ENCODE assay signal across 25 cellular contexts in genomic region chr3:19432679-19433078, GRCh38.
DNase-seq lines count a peak whose midpoint lies in the region; ATAC-seq and TF ChIP-seq lines count a peak whose summit lies in the region.
"Had no signal": no experiment of that assay in that cellular context is flagged by ENCODE, and none has a peak within 500 bp of the region (broad histone marks: within the 10 kb centered on the region; RNA-seq: fewer than 3 reads in every experiment).

No MANE protein-coding gene starts in this region.

- no peak for TF ChIP-seq CTCF in WTC11 (IDR thresholded peaks at IDR 0.05)
- TF ChIP-seq CTCF in thyroid gland (IDR thresholded peaks at IDR 0.05): no peak
- TF ChIP-seq CTCF in progenitor cell of endocrine pancreas (IDR thresholded peaks at IDR 0.05; ENCODE audit: unreplicated experiment): no peak

- intact Hi-C loops in Right ventricle myocardium superior (cut with DNase I): no loop called here
- intact Hi-C loops in cardiac septum (cut with DNase I): no loop called here
- intact Hi-C loops in thyroid gland (cut with DNase I): no loop called here

- WGBS in thyroid gland, 2 donors: 33 to 55% methylated on average over 1 of the region's 1 CpG

- peaks cover 17% of the 10 kb centered on the region for H3K4me1 Mint-ChIP-seq in WTC11
- no peaks in the 10 kb centered on the region for H3K4me1 Mint-ChIP-seq in progenitor cell of endocrine pancreas (ENCODE audit: low read depth)

- H3K36me3 ChIP-seq in thyroid gland: no peaks in the 10 kb centered on the region

- ATAC-seq in Right ventricle myocardium superior (ENCODE audit: poor library complexity): peak; percentile 41
- ATAC-seq in WTC11: no peak
- ATAC-seq in GM19324 (IDR thresholded peaks at IDR 0.05; ENCODE audit: low FRiP score, unreplicated experiment): no peak
- ATAC-seq: CD8-positive, alpha-beta T cell; HepG2; K562 had no signal

- H3K9me3 Mint-ChIP-seq in WTC11 (no peaks in the 10 kb centered on the region), progenitor cell of endocrine pancreas (ENCODE audit: low read depth) (peaks cover 8% of the 10 kb centered on the region)
- H3K9me3 Mint-ChIP-seq: CD8-positive, alpha-beta T cell had no signal

- H3K27ac Mint-ChIP-seq in WTC11: peak overlapping the region; percentile 15; the same call in 1 of the 2 replicates
- H3K27ac Mint-ChIP-seq in progenitor cell of endocrine pancreas: no peak overlapping the region
- H3K27ac Mint-ChIP-seq: CD8-positive, alpha-beta T cell had no signal

- H3K4me3 ChIP-seq in thyroid gland (replicated peaks in 1 of 3): no peak overlapping the region
- H3K4me3 ChIP-seq: GM23248, K562 had no signal

- DNase-seq in Right ventricle myocardium superior (no peak), cardiac septum (ENCODE audit: low spot score) (no peak), WTC11 (ENCODE audit: low spot score) (no peak), inferior parietal cortex (ENCODE audit: extremely low spot score) (peak; percentile 45), thyroid gland (peak; percentile 6 to 20), dedifferentiated amniotic fluid mesenchymal stem cell (ENCODE audit: extremely low spot score) (no peak), progenitor cell of endocrine pancreas (ENCODE audit: low spot score, unreplicated experiment) (no peak)
- DNase-seq: 8988T; Calu3; CD8-positive, alpha-beta T cell; EL; GM23248; HCEC 1CT; MM.1S; NCI-H1092; NCI-H1436; NCI-H187 treated with DMSO at 0.1 percent for 48 hours; NCI-H2107; NCI-H446 treated with DMSO at 0.1 percent for 48 hours; NCI-H526 treated with DMSO at 0.1 percent for 48 hours; OCI-M1 had no signal

- H3K27me3 Mint-ChIP-seq in WTC11 (ENCODE audit: low read depth): no peaks in the 10 kb centered on the region
- H3K27me3 Mint-ChIP-seq in progenitor cell of endocrine pancreas: no peaks in the 10 kb centered on the region

- peaks cover 6 to 7% of the 10 kb centered on the region in 2 donors for H3K4me1 ChIP-seq in thyroid gland

- H3K4me3 Mint-ChIP-seq in WTC11 (no peak overlapping the region), progenitor cell of endocrine pancreas (ENCODE audit: low read depth) (no peak overlapping the region)
- H3K4me3 Mint-ChIP-seq: CD8-positive, alpha-beta T cell had no signal

- CTCF ChIA-PET in WTC11 (lab: Charles Lee): no interaction called here

- POLR2A ChIA-PET in WTC11 (lab: Charles Lee): no interaction called here

- TF ChIP-seq POLR2A in thyroid gland (IDR thresholded peaks at IDR 0.05): no peak

- H3K27ac ChIP-seq in thyroid gland: peak overlapping the region in 2 of 3 donors; percentile 28 to 48
- H3K27ac ChIP-seq: GM23248, HL-60 had no signal

- H3K9me3 ChIP-seq in thyroid gland: no peaks in the 10 kb centered on the region

- H3K36me3 Mint-ChIP-seq in WTC11: no peaks in the 10 kb centered on the region
- H3K36me3 Mint-ChIP-seq in progenitor cell of endocrine pancreas (ENCODE audit: insufficient read depth): peaks cover 7% of the 10 kb centered on the region
- H3K36me3 Mint-ChIP-seq: CD8-positive, alpha-beta T cell had no signal

- H3K27me3 ChIP-seq in thyroid gland: no peaks in the 10 kb centered on the region

TF ChIP-seq in WTC11, 78 proteins besides CTCF, POLR2A, EP300 and RAD21 (continues in another document):
- TF ChIP-seq, protein P1, sequence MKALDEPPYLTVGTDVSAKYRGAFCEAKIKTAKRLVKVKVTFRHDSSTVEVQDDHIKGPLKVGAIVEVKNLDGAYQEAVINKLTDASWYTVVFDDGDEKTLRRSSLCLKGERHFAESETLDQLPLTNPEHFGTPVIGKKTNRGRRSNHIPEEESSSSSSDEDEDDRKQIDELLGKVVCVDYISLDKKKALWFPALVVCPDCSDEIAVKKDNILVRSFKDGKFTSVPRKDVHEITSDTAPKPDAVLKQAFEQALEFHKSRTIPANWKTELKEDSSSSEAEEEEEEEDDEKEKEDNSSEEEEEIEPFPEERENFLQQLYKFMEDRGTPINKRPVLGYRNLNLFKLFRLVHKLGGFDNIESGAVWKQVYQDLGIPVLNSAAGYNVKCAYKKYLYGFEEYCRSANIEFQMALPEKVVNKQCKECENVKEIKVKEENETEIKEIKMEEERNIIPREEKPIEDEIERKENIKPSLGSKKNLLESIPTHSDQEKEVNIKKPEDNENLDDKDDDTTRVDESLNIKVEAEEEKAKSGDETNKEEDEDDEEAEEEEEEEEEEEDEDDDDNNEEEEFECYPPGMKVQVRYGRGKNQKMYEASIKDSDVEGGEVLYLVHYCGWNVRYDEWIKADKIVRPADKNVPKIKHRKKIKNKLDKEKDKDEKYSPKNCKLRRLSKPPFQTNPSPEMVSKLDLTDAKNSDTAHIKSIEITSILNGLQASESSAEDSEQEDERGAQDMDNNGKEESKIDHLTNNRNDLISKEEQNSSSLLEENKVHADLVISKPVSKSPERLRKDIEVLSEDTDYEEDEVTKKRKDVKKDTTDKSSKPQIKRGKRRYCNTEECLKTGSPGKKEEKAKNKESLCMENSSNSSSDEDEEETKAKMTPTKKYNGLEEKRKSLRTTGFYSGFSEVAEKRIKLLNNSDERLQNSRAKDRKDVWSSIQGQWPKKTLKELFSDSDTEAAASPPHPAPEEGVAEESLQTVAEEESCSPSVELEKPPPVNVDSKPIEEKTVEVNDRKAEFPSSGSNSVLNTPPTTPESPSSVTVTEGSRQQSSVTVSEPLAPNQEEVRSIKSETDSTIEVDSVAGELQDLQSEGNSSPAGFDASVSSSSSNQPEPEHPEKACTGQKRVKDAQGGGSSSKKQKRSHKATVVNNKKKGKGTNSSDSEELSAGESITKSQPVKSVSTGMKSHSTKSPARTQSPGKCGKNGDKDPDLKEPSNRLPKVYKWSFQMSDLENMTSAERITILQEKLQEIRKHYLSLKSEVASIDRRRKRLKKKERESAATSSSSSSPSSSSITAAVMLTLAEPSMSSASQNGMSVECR (CRISPR knock-in tag; IDR thresholded peaks at IDR 0.05; ENCODE audit: borderline replicate concordance): no peak
- TF ChIP-seq, protein P2, sequence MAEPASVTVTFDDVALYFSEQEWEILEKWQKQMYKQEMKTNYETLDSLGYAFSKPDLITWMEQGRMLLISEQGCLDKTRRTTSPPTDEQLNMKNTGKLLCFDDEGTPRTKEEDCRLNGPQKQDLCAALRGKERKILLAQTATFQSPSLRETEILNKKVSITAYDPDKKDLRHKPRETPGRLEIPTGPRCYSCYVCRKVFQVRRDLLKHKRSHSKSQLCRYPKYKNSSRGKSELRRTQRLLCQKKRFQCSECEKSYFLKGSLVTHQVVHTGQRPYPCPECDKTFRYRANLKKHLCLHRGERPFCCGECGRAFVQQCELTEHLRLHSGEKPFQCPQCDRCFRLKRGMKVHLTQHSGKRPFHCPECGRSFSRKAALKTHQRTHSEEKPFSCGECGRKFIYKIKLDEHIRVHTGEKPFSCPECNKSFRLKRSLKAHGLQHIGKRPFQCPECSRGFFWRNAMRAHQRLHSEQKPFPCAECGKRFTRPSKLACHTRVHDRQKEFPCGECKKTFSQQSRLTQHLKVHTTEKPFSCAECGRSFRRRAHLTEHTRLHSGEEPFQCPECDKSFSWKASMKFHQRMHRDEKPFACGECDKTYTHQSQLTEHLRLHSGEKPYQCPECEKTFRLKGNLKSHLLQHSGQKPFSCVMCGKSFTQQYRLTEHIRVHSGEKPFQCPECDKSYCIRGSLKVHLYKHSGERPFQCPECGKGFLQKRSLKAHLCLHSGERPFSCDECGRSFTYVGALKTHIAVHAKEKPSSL (CRISPR knock-in tag; conservative IDR thresholded peaks at IDR 0.05): no peak
- TF ChIP-seq NFYB (CRISPR knock-in tag; conservative IDR thresholded peaks at IDR 0.05; ENCODE audit: low read depth) (no peak), IRF1 (CRISPR knock-in tag; IDR thresholded peaks at IDR 0.05) (no peak), ZNF317 (CRISPR knock-in tag; IDR thresholded peaks at IDR 0.05; ENCODE audit: borderline replicate concordance, low read depth) (no peak), SOX15 (CRISPR knock-in tag; IDR thresholded peaks at IDR 0.05) (no peak)
- TF ChIP-seq, protein P3, sequence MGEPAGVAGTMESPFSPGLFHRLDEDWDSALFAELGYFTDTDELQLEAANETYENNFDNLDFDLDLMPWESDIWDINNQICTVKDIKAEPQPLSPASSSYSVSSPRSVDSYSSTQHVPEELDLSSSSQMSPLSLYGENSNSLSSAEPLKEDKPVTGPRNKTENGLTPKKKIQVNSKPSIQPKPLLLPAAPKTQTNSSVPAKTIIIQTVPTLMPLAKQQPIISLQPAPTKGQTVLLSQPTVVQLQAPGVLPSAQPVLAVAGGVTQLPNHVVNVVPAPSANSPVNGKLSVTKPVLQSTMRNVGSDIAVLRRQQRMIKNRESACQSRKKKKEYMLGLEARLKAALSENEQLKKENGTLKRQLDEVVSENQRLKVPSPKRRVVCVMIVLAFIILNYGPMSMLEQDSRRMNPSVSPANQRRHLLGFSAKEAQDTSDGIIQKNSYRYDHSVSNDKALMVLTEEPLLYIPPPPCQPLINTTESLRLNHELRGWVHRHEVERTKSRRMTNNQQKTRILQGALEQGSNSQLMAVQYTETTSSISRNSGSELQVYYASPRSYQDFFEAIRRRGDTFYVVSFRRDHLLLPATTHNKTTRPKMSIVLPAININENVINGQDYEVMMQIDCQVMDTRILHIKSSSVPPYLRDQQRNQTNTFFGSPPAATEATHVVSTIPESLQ (CRISPR knock-in tag; IDR thresholded peaks at IDR 0.05): no peak
- TF ChIP-seq, protein P4, sequence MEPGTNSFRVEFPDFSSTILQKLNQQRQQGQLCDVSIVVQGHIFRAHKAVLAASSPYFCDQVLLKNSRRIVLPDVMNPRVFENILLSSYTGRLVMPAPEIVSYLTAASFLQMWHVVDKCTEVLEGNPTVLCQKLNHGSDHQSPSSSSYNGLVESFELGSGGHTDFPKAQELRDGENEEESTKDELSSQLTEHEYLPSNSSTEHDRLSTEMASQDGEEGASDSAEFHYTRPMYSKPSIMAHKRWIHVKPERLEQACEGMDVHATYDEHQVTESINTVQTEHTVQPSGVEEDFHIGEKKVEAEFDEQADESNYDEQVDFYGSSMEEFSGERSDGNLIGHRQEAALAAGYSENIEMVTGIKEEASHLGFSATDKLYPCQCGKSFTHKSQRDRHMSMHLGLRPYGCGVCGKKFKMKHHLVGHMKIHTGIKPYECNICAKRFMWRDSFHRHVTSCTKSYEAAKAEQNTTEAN (CRISPR knock-in tag; IDR thresholded peaks at IDR 0.05): no peak

Comparison
In these comparisons a context has a peak if more than half of its experiments do, and no peak if none do; other contexts are left out.
1. DNase-seq: peak in inferior parietal cortex (single experiment) and thyroid gland (2 of 2); none in Right ventricle myocardium superior (single experiment), cardiac septum (single experiment), WTC11 (single experiment), dedifferentiated amniotic fluid mesenchymal stem cell (single experiment) and progenitor cell of endocrine pancreas (single experiment).